7 cellular contexts compared by ENCODE assay signal in genomic region chr4:83981156-83981555, GRCh38.
"Had no signal": no experiment of that assay in that cellular context is flagged by ENCODE, and none has a peak within 500 bp of the region (broad histone marks: within the 10 kb centered on the region; RNA-seq: fewer than 3 reads in every experiment).

No MANE protein-coding gene starts in this region.

- FAIRE-seq: HTR-8/SVneo, K562 had no signal

- H3K27ac ChIP-seq: HL-60, KMS-11 had no signal

- DNase-seq: IMR-90, KBM-7, KG1 had no signal

- H3K9ac ChIP-seq: KMS-11 had no signal

- ATAC-seq: K562 had no signal

- H3K4me2 ChIP-seq: KMS-11 had no signal

- H3K4me3 ChIP-seq: K562 had no signal
